21 cellular contexts compared by ENCODE assay signal in genomic region chr1:161298116-161298515, GRCh38. TPM values are rescaled to one million over a fixed set of nuclear protein-coding genes. Genes with fewer than 3 reads are reported as not detected.
DNase-seq lines count a peak whose midpoint lies in the region; ATAC-seq, FAIRE-seq and TF ChIP-seq lines count a peak whose summit lies in the region.
"Had no signal": no experiment of that assay in that cellular context is flagged by ENCODE, and none has a peak within 500 bp of the region (broad histone marks: within the 10 kb centered on the region; RNA-seq: fewer than 3 reads in every experiment).

No MANE protein-coding gene starts in this region.

- CTCF ChIA-PET in GM12878 (lab: Yijun Ruan, JAX), result no interaction called here

- TF ChIP-seq RAD21 in GM12878 (IDR thresholded peaks at IDR 0.05; ENCODE audit: insufficient read depth, low read depth, low read length), result no peak

- TF ChIP-seq CTCF in GM10266 (IDR thresholded peaks at IDR 0.05; ENCODE audit: control insufficient read depth, insufficient read depth, low read depth, missing control alignments) (no peak), GM12878 (IDR thresholded peaks at IDR 0.05 in 2 of 3, conservative IDR thresholded peaks at IDR 0.05 in 1 of 3; ENCODE audit: control insufficient read depth in 2 of 3, extremely low read depth in 1 of 3, insufficient read depth in 1 of 3, low read depth in 3 of 3, low read length in 3 of 3) (no peak)

- H2AFZ ChIP-seq in GM12878 (ENCODE audit: control insufficient read depth, low read depth, low read length), result no peak overlapping the region

- intact Hi-C loops in GM12878 (cut with micrococcal nuclease; ENCODE audit: unreplicated experiment), result no loop called here

- H3K4me3 ChIP-seq in GM12878 (no peak overlapping the region), SJCRH30 (no peak overlapping the region)
- H3K4me3 ChIP-seq: lower lobe of right lung, sigmoid colon had no signal

- TF ChIP-seq POLR2A in GM12878 (IDR thresholded peaks at IDR 0.05; ENCODE audit: low read depth, low read length), result no peak

- H3K36me3 ChIP-seq in GM12878 (ENCODE audit: control insufficient read depth in 2 of 2, insufficient read depth in 2 of 2, low read length in 1 of 2) (no peaks in the 10 kb centered on the region), SJCRH30 (no peaks in the 10 kb centered on the region)
- H3K36me3 ChIP-seq: lower lobe of right lung, sigmoid colon had no signal

- no peaks in the 10 kb centered on the region for H3K27me3 ChIP-seq in GM12878 (replicated peaks in 1 of 2; ENCODE audit: control insufficient read depth in 2 of 2, insufficient read depth in 2 of 2, low read length in 1 of 2)
- no peaks in the 10 kb centered on the region for H3K27me3 ChIP-seq in SJCRH30
- H3K27me3 ChIP-seq: sigmoid colon had no signal

- in situ Hi-C loops in GM12878 (cut with MboI), result no loop called here

- H3K4me1 ChIP-seq in GM12878 (ENCODE audit: control insufficient read depth, insufficient read depth, low read length) (peaks cover 10% of the 10 kb centered on the region; the same call in 1 of the 2 replicates), SJCRH30 (no peaks in the 10 kb centered on the region)
- H3K4me1 ChIP-seq: lower lobe of right lung, sigmoid colon had no signal

- H3K9ac ChIP-seq in GM12878 (ENCODE audit: control insufficient read depth, insufficient read depth, low read length), result no peak overlapping the region

- POLR2A ChIA-PET in GM12878 (lab: Charles Lee), result interaction anchor here (0.6 kb wide), 1 partner anchor 10 kb away, joined by 3 read pairs; no protein-coding TSS in a partner anchor

- SMC1A ChIA-PET in GM12878 (lab: Charles Lee; ENCODE audit: uncharacterized antibody, unreplicated experiment), result no interaction called here

- BruUV-seq in GM12878 (replicated peaks; lab: Mats Ljungman, UMichigan), result no TSS peak

- no peak for FAIRE-seq in GM12878 (lab: Jason Lieb, UNC)

- peak overlapping the region; percentile 44; the same call in 1 of the 2 replicates for H3K4me2 ChIP-seq in GM12878 (ENCODE audit: control insufficient read depth, insufficient read depth)

- no peaks in the 10 kb centered on the region for H3K79me2 ChIP-seq in GM12878 (ENCODE audit: control insufficient read depth, insufficient read depth, low read length)

- no peak for TF ChIP-seq EP300 in GM12878 (IDR thresholded peaks at IDR 0.05; ENCODE audit: borderline replicate concordance in 1 of 2, control insufficient read depth in 1 of 2, low read depth in 2 of 2, low read length in 2 of 2)

- H3K27ac ChIP-seq in GM12878 (ENCODE audit: control insufficient read depth, insufficient read depth) (no peak overlapping the region), SJCRH30 (no peak overlapping the region)
- H3K27ac ChIP-seq: HL-60, lower lobe of right lung, sigmoid colon had no signal

- H3K9me3 ChIP-seq in GM12878 (replicated peaks; ENCODE audit: control insufficient read depth, insufficient read depth, low read length) (no peaks in the 10 kb centered on the region), SJCRH30 (replicated peaks) (no peaks in the 10 kb centered on the region)
- H3K9me3 ChIP-seq: lower lobe of right lung, sigmoid colon had no signal

- ATAC-seq in GM21619 (IDR thresholded peaks at IDR 0.05; ENCODE audit: unreplicated experiment), result peak; percentile 53
- ATAC-seq in GM12878, result peak; percentile 94
- ATAC-seq in HG02610 (IDR thresholded peaks at IDR 0.05; ENCODE audit: unreplicated experiment), result no peak

- RAD21 ChIA-PET in GM12878 (lab: Charles Lee; ENCODE audit: unreplicated experiment), result no interaction called here

- no peaks in the 10 kb centered on the region for H4K20me1 ChIP-seq in GM12878 (ENCODE audit: control insufficient read depth, insufficient read depth)

- 53% methylated on average over 6 of the region's 6 CpGs for WGBS in GM12878 (ENCODE audit: insufficient coverage, insufficient replicate concordance, low lambda C conversion rate, missing lambda C conversion rate)

- DNase-seq in GM10266 (ENCODE audit: extremely low spot score) (peak; percentile 56), NOMO-1 treated with DMSO at 0.1 percent for 48 hours (lab: John Stamatoyannopoulos, UW; ENCODE audit: unreplicated experiment) (peak; percentile 86), GM12878 (ENCODE audit: low read depth, low spot score) (no peak), DMS153 (lab: John Stamatoyannopoulos, UW) (no peak), SJCRH30 (no peak)
- no peak for DNase-seq in stimulated activated CD4-positive, alpha-beta T cell treated with anti-CD3 and anti-CD28 coated beads, Interleukin-1b, Interleukin-23, amount 100 ng/mL, for 48 hours
- DNase-seq: activated CD4-positive, CD25-positive, alpha-beta regulatory T cell treated with anti-CD3 and anti-CD28 coated beads, Interleukin-2, amount 50 U/mL, for 72 hours; amygdala; COR-L47; effector memory CD4-positive, alpha-beta T cell; lower lobe of right lung; NCI-H1092 treated with DMSO at 0.1 percent for 48 hours; NCI-H82; sigmoid colon; T-helper 2 cell had no signal

TF ChIP-seq in GM12878, 131 proteins besides CTCF, POLR2A, EP300 and RAD21 (continues in another document):
- TF ChIP-seq E2F4 (IDR thresholded peaks at IDR 0.05; ENCODE audit: low read depth, low read length), result no peak
- TF ChIP-seq SIN3A (IDR thresholded peaks at IDR 0.05; ENCODE audit: low read depth, low read length), result no peak
- peak; percentile 88 for TF ChIP-seq MTA2 (IDR thresholded peaks at IDR 0.05; ENCODE audit: low read depth)
- peak; percentile 56 to 58; a peak in 2 of 4 replicates for TF ChIP-seq IKZF2 (IDR thresholded peaks at IDR 0.05)

RNA-seq across cellular contexts. Expression of gene MPZ, which starts 11.7 kb away (rescaled TPM):
- total RNA-seq in GM12878 (2013; cell fraction: nucleolus; rRNA removed), result 4.9 and 6.6 TPM in 2 replicates
- 6.0 and 6.9 TPM in 2 replicates for total RNA-seq in GM12878 (2014; rRNA removed)
- 5.1 and 5.9 TPM in 2 replicates for total RNA-seq in GM12878 (2014; rRNA removed; fragmentation: Illumina TruSeq; extraction: Trizol)
- total RNA-seq in GM12878 (2021), result 4.5 and 5.8 TPM in 2 replicates
- polyA plus RNA-seq in GM12878 (2011; ENCODE audit: low read depth), result 0.41 TPM
- 4.5 and 4.9 TPM in 2 replicates for polyA plus RNA-seq in GM12878 (2011; rRNA removed)
- polyA plus RNA-seq in GM12878 (2011; cell fraction: cytosol; rRNA removed), result 4.3 and 5.4 TPM in 2 replicates
- polyA plus RNA-seq in GM12878 (2011; cell fraction: nucleus; rRNA removed), result 4.8 and 6.2 TPM in 2 replicates
- polyA plus RNA-seq in GM12878 (2012), result 2.4 and 2.7 TPM in 2 replicates
- polyA plus RNA-seq in GM12878 (2014; fragmentation: Illumina TruSeq; extraction: Trizol), result 2.2 and 4.8 TPM in 2 replicates
- polyA plus RNA-seq in GM12878 (2014; fragmentation: Nextera tagmentation; extraction: Ambion mirVana), result under 1 TPM; 0.09 to 0.24 TPM
- 5.9 and 6.2 TPM in 2 replicates for polyA plus RNA-seq in GM12878 (2014; rRNA removed)
- 1 to 10 TPM; 1.2 to 1.4 TPM for polyA plus RNA-seq in GM12878 (2016; fragmentation: Nextera tagmentation; extraction: Ambion mirVana)
- polyA minus RNA-seq in GM12878 (2011; rRNA and poly(A)+ RNA removed), result 1.3 and 2.4 TPM in 2 replicates
- 0.62 and 0.80 TPM in 2 replicates for polyA minus RNA-seq in GM12878 (2011; cell fraction: cytosol; rRNA and poly(A)+ RNA removed)
- polyA minus RNA-seq in GM12878 (2011; cell fraction: nucleus; rRNA and poly(A)+ RNA removed), result 1.8 and 4.2 TPM in 2 replicates
- 0.71 and 1.1 TPM in 2 replicates for total RNA-seq in SJCRH30 (2014; rRNA removed; shearing (Covaris generic))
- polyA plus RNA-seq: IgD-negative memory B cell had no signal

RNA-seq across cellular contexts. Expression of gene SDHC, which starts 16.1 kb away (rescaled TPM):
- total RNA-seq in GM12878 (2013; cell fraction: nucleolus; rRNA removed), result 39.0 and 40.0 TPM in 2 replicates
- total RNA-seq in GM12878 (2014; rRNA removed), result 12.3 and 18.4 TPM in 2 replicates
- 58.9 and 59.9 TPM in 2 replicates for total RNA-seq in GM12878 (2014; rRNA removed; fragmentation: Illumina TruSeq; extraction: Trizol)
- total RNA-seq in GM12878 (2021), result 167 and 179 TPM in 2 replicates
- polyA plus RNA-seq in GM12878 (2011; ENCODE audit: low read depth), result 416 TPM
- 255 and 288 TPM in 2 replicates for polyA plus RNA-seq in GM12878 (2011; rRNA removed)
- polyA plus RNA-seq in GM12878 (2011; cell fraction: cytosol; rRNA removed), result 297 and 392 TPM in 2 replicates
- 97.7 and 106 TPM in 2 replicates for polyA plus RNA-seq in GM12878 (2011; cell fraction: nucleus; rRNA removed)
- 130 and 144 TPM in 2 replicates for polyA plus RNA-seq in GM12878 (2012)
- polyA plus RNA-seq in GM12878 (2014; fragmentation: Illumina TruSeq; extraction: Trizol), result 285 and 375 TPM in 2 replicates
- 100 to 1,000 TPM; 115 to 340 TPM for polyA plus RNA-seq in GM12878 (2014; fragmentation: Nextera tagmentation; extraction: Ambion mirVana)
- 173 and 190 TPM in 2 replicates for polyA plus RNA-seq in GM12878 (2014; rRNA removed)
- polyA plus RNA-seq in GM12878 (2016; fragmentation: Nextera tagmentation; extraction: Ambion mirVana), result 100 to 1,000 TPM; 177 to 179 TPM
- polyA minus RNA-seq in GM12878 (2011; rRNA and poly(A)+ RNA removed), result 87.4 and 109 TPM in 2 replicates
- polyA minus RNA-seq in GM12878 (2011; cell fraction: cytosol; rRNA and poly(A)+ RNA removed), result 43.0 and 50.9 TPM in 2 replicates
- 28.5 and 34.7 TPM in 2 replicates for polyA minus RNA-seq in GM12878 (2011; cell fraction: nucleus; rRNA and poly(A)+ RNA removed)
- total RNA-seq in SJCRH30 (2014; rRNA removed; shearing (Covaris generic)), result 53.8 and 61.8 TPM in 2 replicates

RNA-seq across cellular contexts. Expression of gene PCP4L1, which starts 39.6 kb away (rescaled TPM):
- total RNA-seq in GM12878 (2013; cell fraction: nucleolus; rRNA removed), result 3.6 and 3.9 TPM in 2 replicates
- total RNA-seq in GM12878 (2014; rRNA removed) (3.5 and 3.6 TPM in 2 replicates), GM12878 (2014; rRNA removed; fragmentation: Illumina TruSeq; extraction: Trizol) (2.2 and 2.7 TPM in 2 replicates), GM12878 (2021) (2.7 and 3.6 TPM in 2 replicates)
- 0.45 TPM for polyA plus RNA-seq in GM12878 (2011; ENCODE audit: low read depth)
- polyA plus RNA-seq in GM12878 (2011; rRNA removed) (3.0 and 4.7 TPM in 2 replicates), GM12878 (2014; fragmentation: Illumina TruSeq; extraction: Trizol) (4.0 and 6.0 TPM in 2 replicates), GM12878 (2014; fragmentation: Nextera tagmentation; extraction: Ambion mirVana) (1 to 10 TPM; 1.0 to 1.1 TPM), GM12878 (2014; rRNA removed) (4.8 and 5.2 TPM in 2 replicates), GM12878 (2016; fragmentation: Nextera tagmentation; extraction: Ambion mirVana) (1 to 10 TPM; 2.4 to 3.0 TPM)
- 1.8 TPM in 2 replicates for polyA plus RNA-seq in GM12878 (2011; cell fraction: cytosol; rRNA removed)
- polyA plus RNA-seq in GM12878 (2011; cell fraction: nucleus; rRNA removed), result 0.89 and 2.2 TPM in 2 replicates
- 0.73 and 0.74 TPM in 2 replicates for polyA plus RNA-seq in GM12878 (2012)
- polyA minus RNA-seq in GM12878 (2011; rRNA and poly(A)+ RNA removed), result 0.80 and 2.0 TPM in 2 replicates
- 0.62 and 0.80 TPM in 2 replicates for polyA minus RNA-seq in GM12878 (2011; cell fraction: cytosol; rRNA and poly(A)+ RNA removed)
- 0.36 and 0.38 TPM in 2 replicates for polyA minus RNA-seq in GM12878 (2011; cell fraction: nucleus; rRNA and poly(A)+ RNA removed)
- 0.28 TPM in 1 of 2 replicates, not detected in the other for total RNA-seq in SJCRH30 (2014; rRNA removed; shearing (Covaris generic))
- total RNA-seq: myocyte, osteocyte had no signal
- polyA plus RNA-seq: IgD-negative memory B cell had no signal

Comparison
In these comparisons a context has a peak if more than half of its experiments do, and no peak if none do; other contexts are left out.
1. DNase-seq: peak in GM10266 (single experiment) and NOMO-1 treated with DMSO at 0.1 percent for 48 hours (single experiment); none in GM12878 (single experiment), DMS153 (single experiment), stimulated activated CD4-positive, alpha-beta T cell treated with anti-CD3 and anti-CD28 coated beads, Interleukin-1b, Interleukin-23, amount 100 ng/mL, for 48 hours (single experiment) and SJCRH30 (0 of 2).